In the genomic region with DNA sequence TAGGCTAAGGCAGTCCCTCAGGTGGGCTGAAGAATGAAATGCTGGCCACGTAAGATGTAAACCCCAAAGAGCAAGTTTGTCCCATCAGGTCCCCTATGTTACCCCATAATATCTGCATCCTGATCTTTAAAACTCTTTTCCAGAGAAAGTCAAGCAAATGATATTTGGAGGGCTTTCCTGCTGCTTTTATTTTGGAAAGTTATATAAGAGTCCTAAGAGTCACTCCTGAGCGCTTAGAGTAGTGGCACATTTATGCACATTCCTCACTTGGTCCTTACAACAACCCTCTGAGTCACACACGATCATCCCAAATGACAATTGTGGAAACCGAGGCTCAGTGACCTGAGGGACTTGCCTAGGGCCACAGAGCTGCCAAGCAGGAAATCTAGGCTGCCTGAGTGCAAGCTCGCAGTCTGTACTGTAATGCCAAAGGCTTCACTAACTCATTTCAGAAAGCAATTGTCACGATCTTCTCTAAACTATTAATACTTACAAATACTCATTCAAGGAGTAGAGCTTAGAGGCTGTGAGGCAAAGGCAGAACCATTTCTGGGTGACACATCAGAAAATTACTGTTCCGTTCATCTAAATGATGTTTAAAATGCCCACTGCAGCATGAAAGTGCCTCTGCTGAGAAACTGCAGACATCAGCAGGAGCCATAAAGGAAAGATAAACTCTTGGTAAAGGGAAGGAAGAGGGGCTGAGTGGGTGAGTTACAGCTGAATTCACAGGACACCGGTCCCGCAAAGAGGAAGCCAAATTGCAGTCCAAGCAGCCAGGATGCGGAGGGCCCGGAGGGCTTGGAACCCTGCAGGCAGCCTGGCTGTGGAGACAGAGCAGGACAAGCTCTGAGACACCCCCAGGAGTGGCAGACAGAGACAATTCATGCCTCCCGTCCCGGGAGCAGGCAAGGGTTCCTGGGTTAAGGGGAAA, we compare ENCODE assay signal across 8 cellular contexts. TPM values are rescaled to one million over a fixed set of nuclear protein-coding genes. Genes with fewer than 3 reads are reported as not detected.
DNase-seq lines count a peak whose midpoint lies in the region; ATAC-seq and TF ChIP-seq lines count a peak whose summit lies in the region.

No MANE protein-coding gene starts in this region.

- peaks cover 18% of the 10 kb centered on the region for H3K36me3 Mint-ChIP-seq in activated B cell treated with CpG ODN at 0.5 μM for 24 hours (ENCODE audit: low read depth)

- 43 to 77% methylated on average over 13 of the region's 13 CpGs for WGBS in sigmoid colon, 2 donors

- H3K4me1 ChIP-seq in right atrium auricular region (peaks cover 0 to 98% of the 10 kb centered on the region in 2 donors), sigmoid colon (peaks cover 0 to 100% (median 99%) of the 10 kb centered on the region in 4 donors)

- H3K4me3 ChIP-seq in right atrium auricular region: no peak overlapping the region
- no peak overlapping the region for H3K4me3 ChIP-seq in sigmoid colon

- no peaks in the 10 kb centered on the region for H3K27me3 Mint-ChIP-seq in activated B cell treated with CpG ODN at 0.5 μM for 24 hours

- TF ChIP-seq CTCF in activated B cell treated with CpG ODN at 0.5 μM for 24 hours (IDR thresholded peaks at IDR 0.05) (no peak), right atrium auricular region (IDR thresholded peaks at IDR 0.05) (no peak), sigmoid colon (IDR thresholded peaks at IDR 0.05) (no peak)

- H3K4me3 Mint-ChIP-seq in activated B cell treated with CpG ODN at 0.5 μM for 24 hours: peak overlapping the region; percentile 49

- H3K36me3 ChIP-seq in right atrium auricular region (no peaks in the 10 kb centered on the region), sigmoid colon (no peaks in the 10 kb centered on the region)

- H3K27me3 ChIP-seq in right atrium auricular region: no peaks in the 10 kb centered on the region
- no peaks in the 10 kb centered on the region for H3K27me3 ChIP-seq in sigmoid colon

- CTCF ChIA-PET in activated B cell treated with CpG ODN at 0.5 μM for 24 hours (lab: Charles Lee): interaction anchor here (1.3 kb wide), 1 partner anchor 22 kb away, joined by 3 read pairs; no protein-coding TSS in a partner anchor

- DNase-seq in GF-D8 (lab: John Stamatoyannopoulos, UW) (peak; percentile 23), activated B cell treated with CpG ODN at 0.5 μM for 24 hours (no peak), right atrium auricular region (ENCODE audit: low spot score) (no peak), sigmoid colon (no peak), DMS79 (lab: John Stamatoyannopoulos, UW) (no peak), T-helper 9 cell (no peak), NCI-H1694 (lab: John Stamatoyannopoulos, UW) (no peak)
- DNase-seq in NK-92 treated with Interleukin-12 subunit alpha and Interleukin-12 subunit beta, amount 100 ng/mL, for 24 hours (lab: John Stamatoyannopoulos, UW): no peak

- H3K27ac ChIP-seq in right atrium auricular region: peak overlapping the region; percentile 48 to 50
- H3K27ac ChIP-seq in sigmoid colon: peak overlapping the region; percentile 85 to 98 (median 91)

- H3K27ac Mint-ChIP-seq in activated B cell treated with CpG ODN at 0.5 μM for 24 hours: peak overlapping the region; percentile 84

- ATAC-seq in activated B cell treated with CpG ODN at 0.5 μM for 24 hours (ENCODE audit: low read depth): peak; percentile 54

- peaks cover 88% of the 10 kb centered on the region for H3K4me1 Mint-ChIP-seq in activated B cell treated with CpG ODN at 0.5 μM for 24 hours

- POLR2A ChIA-PET in activated B cell treated with CpG ODN at 0.5 μM for 24 hours (lab: Charles Lee): interaction anchor here (0.7 to 1.3 kb wide), 2 partner anchors 31 to 63 kb away, joined by 3 to 6 read pairs; a partner anchor contains a TSS

- TF ChIP-seq EP300 in sigmoid colon (IDR thresholded peaks at IDR 0.05): no peak

- H3K9me3 ChIP-seq in right atrium auricular region: no peaks in the 10 kb centered on the region
- no peaks in the 10 kb centered on the region for H3K9me3 ChIP-seq in sigmoid colon

- intact Hi-C loops in activated B cell treated with CpG ODN at 0.5 μM for 24 hours (cut with micrococcal nuclease): loop anchor here (2.0 kb wide), 1 partner anchor 14 kb away; no protein-coding TSS in a partner anchor
- intact Hi-C loops in sigmoid colon (cut with DNase I): no loop called here

- H3K9me3 Mint-ChIP-seq in activated B cell treated with CpG ODN at 0.5 μM for 24 hours: no peaks in the 10 kb centered on the region

- TF ChIP-seq POLR2A in sigmoid colon (IDR thresholded peaks at IDR 0.05): no peak

RNA-seq across cellular contexts. Expression of a gene that starts 30.8 kb away (rescaled TPM):
- total RNA-seq in activated B cell treated with CpG ODN at 0.5 μM for 24 hours: 334 and 349 TPM in 2 replicates
- 100 to 1,000 TPM in 1 of 2 donors, 10 to 100 TPM in 1; 87.8 to 122 TPM for total RNA-seq in right atrium auricular region
- total RNA-seq in sigmoid colon: 100 to 1,000 TPM; 128 to 214 (median 145) TPM
- 100 to 1,000 TPM; 372 to 454 (median 393) TPM for polyA plus RNA-seq in sigmoid colon
